13 cellular contexts compared by ENCODE assay signal in the genomic region with DNA sequence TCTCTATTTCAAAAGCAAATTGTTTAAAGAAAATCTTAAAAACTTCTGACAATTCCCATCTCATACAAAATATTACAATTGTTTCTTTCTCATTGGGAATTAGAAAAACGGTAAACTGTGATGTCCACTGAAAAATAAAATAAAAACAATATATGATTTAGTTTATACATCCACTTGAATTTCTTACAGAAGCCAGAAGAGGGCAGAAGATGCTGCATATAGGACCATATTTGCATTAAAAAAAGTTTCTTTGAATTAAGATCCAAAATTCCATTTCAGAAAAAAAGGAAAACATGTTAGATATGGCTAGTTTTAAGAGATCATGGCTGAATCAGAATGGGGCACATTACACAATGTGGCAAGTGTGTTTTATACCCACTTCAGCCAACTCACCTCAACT. TPM values are rescaled to one million over a fixed set of nuclear protein-coding genes. Genes with fewer than 3 reads are reported as not detected.
A peak's percentile ranks its signal among the peaks of the same experiment; 100 is the strongest.
DNase-seq lines count a peak whose midpoint lies in the region; ATAC-seq and TF ChIP-seq lines count a peak whose summit lies in the region.
"Had no signal": no experiment of that assay in that cellular context is flagged by ENCODE, and none has a peak within 500 bp of the region (broad histone marks: within the 10 kb centered on the region; RNA-seq: fewer than 3 reads in every experiment).

No MANE protein-coding gene starts in this region.

- in situ Hi-C loops in mammary epithelial cell (cut with MboI; ENCODE audit: low sequenced_read_pairs in 2 of 2), result loop anchor here in 1 of 2 donors (25.0 kb wide), 1 partner anchor 1039 kb away; no protein-coding TSS in a partner anchor

- H3K79me2 ChIP-seq in Loucy (ENCODE audit: insufficient read depth, low read length) (no peaks in the 10 kb centered on the region), mammary epithelial cell (ENCODE audit: insufficient read depth, low read length) (no peaks in the 10 kb centered on the region), neural cell (replicated peaks; ENCODE audit: insufficient read depth, low read length) (no peaks in the 10 kb centered on the region)

- no peak overlapping the region for H3K27ac ChIP-seq in mammary epithelial cell (ENCODE audit: insufficient read depth, low read depth, low read length)
- no peak overlapping the region for H3K27ac ChIP-seq in neural cell (ENCODE audit: low read length)
- no peak overlapping the region for H3K27ac ChIP-seq in uterus

- TF ChIP-seq POLR2A in uterus (IDR thresholded peaks at IDR 0.05), result no peak

- H3K36me3 ChIP-seq in Loucy (ENCODE audit: insufficient read depth, low read length), result no peaks in the 10 kb centered on the region
- H3K36me3 ChIP-seq in mammary epithelial cell (ENCODE audit: insufficient read depth, low read length), result no peaks in the 10 kb centered on the region
- no peaks in the 10 kb centered on the region for H3K36me3 ChIP-seq in neural cell (ENCODE audit: insufficient read depth, low read length)
- no peaks in the 10 kb centered on the region for H3K36me3 ChIP-seq in uterus

- no peak overlapping the region for H2AFZ ChIP-seq in Loucy (ENCODE audit: low read length)
- no peak overlapping the region for H2AFZ ChIP-seq in mammary epithelial cell (ENCODE audit: low read depth, low read length)
- no peak overlapping the region for H2AFZ ChIP-seq in neural cell (ENCODE audit: low read depth, low read length)

- ATAC-seq in HG03432 (IDR thresholded peaks at IDR 0.05; ENCODE audit: unreplicated experiment), result no peak
- ATAC-seq: K562 had no signal

- peak; percentile 52 for TF ChIP-seq CTCF in Loucy (conservative IDR thresholded peaks at IDR 0.05; ENCODE audit: low read length)
- TF ChIP-seq CTCF in mammary epithelial cell (conservative IDR thresholded peaks at IDR 0.05 in 1 of 2, IDR thresholded peaks at IDR 0.05 in 1 of 2; ENCODE audit: extremely low read depth in 1 of 2, insufficient read depth in 1 of 2, low read depth in 1 of 2, low read length in 2 of 2), result peak; percentile 46 to 51
- TF ChIP-seq CTCF in neural cell (IDR thresholded peaks at IDR 0.05; ENCODE audit: poor library complexity, severe bottlenecking), result peak; percentile 77
- TF ChIP-seq CTCF in uterus (IDR thresholded peaks at IDR 0.05), result no peak

- TF ChIP-seq RAD21 in neural cell (conservative IDR thresholded peaks at IDR 0.05), result peak; percentile 83

- no peaks in the 10 kb centered on the region for H3K4me1 ChIP-seq in Loucy (ENCODE audit: insufficient read depth, low read length, poor library complexity, severe bottlenecking)
- peaks cover 10% of the 10 kb centered on the region for H3K4me1 ChIP-seq in mammary epithelial cell (ENCODE audit: insufficient read depth, low read length)
- H3K4me1 ChIP-seq in uterus, result no peaks in the 10 kb centered on the region

- H3K9me3 ChIP-seq in Loucy (ENCODE audit: insufficient read depth, low read depth, low read length) (no peaks in the 10 kb centered on the region), mammary epithelial cell (replicated peaks; ENCODE audit: insufficient read depth, low read length) (no peaks in the 10 kb centered on the region), neural cell (ENCODE audit: low read length) (no peaks in the 10 kb centered on the region), uterus (no peaks in the 10 kb centered on the region)

- no TSS peak for BruUV-seq in mammary epithelial cell (replicated peaks; lab: Mats Ljungman, UMichigan)

- H4K20me1 ChIP-seq in Loucy (ENCODE audit: insufficient read depth, low read length, poor library complexity, severe bottlenecking), result no peaks in the 10 kb centered on the region
- H4K20me1 ChIP-seq in mammary epithelial cell (ENCODE audit: insufficient read depth, low read length), result no peaks in the 10 kb centered on the region
- no peaks in the 10 kb centered on the region for H4K20me1 ChIP-seq in neural cell (ENCODE audit: insufficient read depth)

- DNase-seq in DMS 273 (lab: John Stamatoyannopoulos, UW; ENCODE audit: unreplicated experiment), result peak; percentile 0
- no peak for DNase-seq in DMS 273 treated with DMSO at 0.1 percent for 48 hours (lab: John Stamatoyannopoulos, UW)
- DNase-seq in mammary epithelial cell, result no peak
- no peak for DNase-seq in uterus
- DNase-seq in HuH-7.5 (ENCODE audit: low spot score), result no peak
- DNase-seq: 8988T, activated T-cell treated with anti-CD3 and anti-CD28 coated beads for 4 hours, foreskin melanocyte, NCI-H524 treated with DMSO at 0.1 percent for 48 hours had no signal

- H3K4me3 ChIP-seq in Loucy (ENCODE audit: low read length, poor library complexity, severe bottlenecking) (no peak overlapping the region), mammary epithelial cell (replicated peaks in 1 of 3; ENCODE audit: insufficient read depth in 1 of 3, low read depth in 2 of 3, low read length in 3 of 3) (no peak overlapping the region), neural cell (ENCODE audit: low read length) (no peak overlapping the region), uterus (no peak overlapping the region)
- H3K4me3 ChIP-seq: K562 had no signal

- WGBS in mammary epithelial cell (ENCODE audit: low coverage, missing lambda C conversion rate), result 0% methylated on average over 1 of the region's 1 CpG

- intact Hi-C loops in mammary epithelial cell (cut with micrococcal nuclease), result loop anchor here (1.0 kb wide), 2 partner anchors 114 to 1026 kb away; no protein-coding TSS in a partner anchor
- intact Hi-C loops in uterus (cut with DNase I; ENCODE audit: low total_unique reads), result no loop called here

- dilution Hi-C loops in mammary epithelial cell (cut with HindIII; ENCODE audit: low sequenced_read_pairs), result no loop called here

- H3K4me2 ChIP-seq in Loucy (ENCODE audit: low read depth, low read length, poor library complexity, severe bottlenecking) (no peak overlapping the region), mammary epithelial cell (ENCODE audit: insufficient read depth, low read depth, low read length) (no peak overlapping the region), neural cell (ENCODE audit: low read length) (no peak overlapping the region)

- CTCF ChIA-PET in mammary epithelial cell (lab: Charles Lee; ENCODE audit: low non-redundant PET), result no interaction called here

- H3F3A ChIP-seq in Loucy (ENCODE audit: low read depth) (no peaks in the 10 kb centered on the region), neural cell (ENCODE audit: insufficient read depth, low read length, poor library complexity, severe bottlenecking) (no peaks in the 10 kb centered on the region)

- H3K9me2 ChIP-seq in Loucy (replicated peaks; ENCODE audit: low read depth, low read length) (no peaks in the 10 kb centered on the region), neural cell (ENCODE audit: insufficient read depth, low read length) (no peaks in the 10 kb centered on the region)

- no peak overlapping the region for H3K9ac ChIP-seq in Loucy (ENCODE audit: low read depth, low read length, poor library complexity, severe bottlenecking)
- no peak overlapping the region for H3K9ac ChIP-seq in mammary epithelial cell (ENCODE audit: insufficient read depth, low read length)
- no peak overlapping the region for H3K9ac ChIP-seq in neural cell (ENCODE audit: low read length)

- no peak for TF ChIP-seq EP300 in neural cell (conservative IDR thresholded peaks at IDR 0.05; ENCODE audit: poor library complexity, severe bottlenecking)

- H3K27me3 ChIP-seq in Loucy (ENCODE audit: insufficient read depth, low read length, poor library complexity, severe bottlenecking) (no peaks in the 10 kb centered on the region), mammary epithelial cell (ENCODE audit: insufficient read depth, low read length) (no peaks in the 10 kb centered on the region), neural cell (ENCODE audit: insufficient read depth, low read depth, low read length) (no peaks in the 10 kb centered on the region), uterus (no peaks in the 10 kb centered on the region)

TF ChIP-seq in neural cell, 6 proteins besides CTCF, POLR2A, EP300 and RAD21:
- TF ChIP-seq MXI1 (conservative IDR thresholded peaks at IDR 0.05; ENCODE audit: poor library complexity, severe bottlenecking), result no peak
- TF ChIP-seq SMC3 (conservative IDR thresholded peaks at IDR 0.05; ENCODE audit: poor library complexity), result peak; percentile 82
TF ChIP-seq in neural cell: peak in this region for 1.

RNA-seq across cellular contexts. Expression of gene LRRC4C, which starts 39.3 kb away (rescaled TPM):
- 1 to 10 TPM in 1 of 2 donors, not detected in 1; 2.7 TPM for total RNA-seq in mammary epithelial cell
- polyA plus RNA-seq in mammary epithelial cell, result not detected
- polyA minus RNA-seq in mammary epithelial cell, result not detected
- polyA plus RNA-seq in neural cell, result 21.3 and 24.3 TPM in 2 replicates
- polyA minus RNA-seq in neural cell, result 92.3 and 97.0 TPM in 2 replicates
- total RNA-seq in uterus, result 10 to 100 TPM in 1 of 4 donors, 1 to 10 TPM in 2, not detected in 1; 1.5 to 16.9 (median 2.1) TPM
- total RNA-seq: K562 had no signal
- polyA plus RNA-seq: K562 had no signal

Comparison
In these comparisons a context has a peak if more than half of its experiments do, and no peak if none do; other contexts are left out.
1. CTCF ChIP-seq: peak in Loucy (single experiment), mammary epithelial cell (2 of 2) and neural cell (single experiment); none in uterus (0 of 4).